In genomic region chr11:67606477-67607295, GRCh38 we compare ENCODE assay signal across 8 cellular contexts. TPM values are rescaled to one million over a fixed set of nuclear protein-coding genes. Genes with fewer than 3 reads are reported as not detected.
DNase-seq lines count a peak whose midpoint lies in the region; FAIRE-seq and TF ChIP-seq lines count a peak whose summit lies in the region.

NDUFV1 (plus strand) TSS chr11:67606936; CDS start chr11:67607005, 69 bp downstream.

- TF ChIP-seq EP300 in suprapubic skin (IDR thresholded peaks at IDR 0.05) = no peak

- H3K4me3 ChIP-seq in HEK293 (ENCODE audit: low read depth, low read length) = peak within 1 kb of the TSS; percentile 96
- peak within 1 kb of the TSS; percentile 77 for H3K4me3 ChIP-seq in suprapubic skin

- TF ChIP-seq CTCF in HEK293 (tag by site-specific recombination; IDR thresholded peaks at IDR 0.05) = peak; percentile 100
- peak; percentile 61 to 75 for TF ChIP-seq CTCF in suprapubic skin (IDR thresholded peaks at IDR 0.05)

- H3K27me3 Mint-ChIP-seq in activated naive CD4-positive, alpha-beta T cell treated with anti-CD3 and anti-CD28 coated beads for 36 hours (ENCODE audit: low read depth) = peaks cover 6% of the 10 kb centered on the region

- H3K27ac Mint-ChIP-seq in activated naive CD4-positive, alpha-beta T cell treated with anti-CD3 and anti-CD28 coated beads for 36 hours = peak within 1 kb of the TSS; percentile 85

- no peaks in the 10 kb centered on the region for H3K4me1 ChIP-seq in HEK293 (ENCODE audit: control insufficient read depth, insufficient read depth, low read length)
- H3K4me1 ChIP-seq in suprapubic skin = peaks cover 28% of the 10 kb centered on the region

- DNase-seq in GM04503 (ENCODE audit: low read depth) (peak; percentile 52), MV-4-11 (lab: John Stamatoyannopoulos, UW) (peak; percentile 90), SK-MEL-5 (ENCODE audit: low read depth, low spot score) (peak; percentile 91), frontal cortex (ENCODE audit: low spot score in 2 of 2) (peak; percentile 88 to 90), nucleus accumbens (lab: John Stamatoyannopoulos, UW) (peak; percentile 70 to 98 (median 92)), suprapubic skin (ENCODE audit: low spot score in 2 of 2) (peak; percentile 97)
- DNase-seq in activated naive CD4-positive, alpha-beta T cell treated with anti-CD3 and anti-CD28 coated beads for 36 hours = peak; percentile 97

- CTCF ChIA-PET in HEK293 (lab: Yijun Ruan, JAX) = no interaction called here
- CTCF ChIA-PET in activated naive CD4-positive, alpha-beta T cell treated with anti-CD3 and anti-CD28 coated beads for 36 hours (lab: Charles Lee) = no interaction called here

- H3K27ac ChIP-seq in HEK293 (ENCODE audit: extremely low read depth, low read depth, low read length) (peak within 1 kb of the TSS; percentile 63; the same call in 1 of the 2 replicates), suprapubic skin (peak within 1 kb of the TSS; percentile 71)

- H3K9me3 ChIP-seq in HEK293 (ENCODE audit: control insufficient read depth, insufficient read depth, low read depth, low read length) (no peaks in the 10 kb centered on the region), suprapubic skin (no peaks in the 10 kb centered on the region)

- H3K4me1 Mint-ChIP-seq in activated naive CD4-positive, alpha-beta T cell treated with anti-CD3 and anti-CD28 coated beads for 36 hours (ENCODE audit: low read depth) = peaks cover 17% of the 10 kb centered on the region

- in situ Hi-C loops in SK-MEL-5 (cut with HindIII; ENCODE audit: low pct_unique_long_range_greater_than_20kb, low sequenced_read_pairs) = no loop called here

- no peak for FAIRE-seq in frontal cortex (lab: Jason Lieb, UNC)

- no peaks in the 10 kb centered on the region for H3K9me3 Mint-ChIP-seq in activated naive CD4-positive, alpha-beta T cell treated with anti-CD3 and anti-CD28 coated beads for 36 hours

- no peaks in the 10 kb centered on the region for H3K27me3 ChIP-seq in suprapubic skin

- TF ChIP-seq POLR2A in suprapubic skin (IDR thresholded peaks at IDR 0.05) = peak in 1 of 2 donors; percentile 29

- H3K4me3 Mint-ChIP-seq in activated naive CD4-positive, alpha-beta T cell treated with anti-CD3 and anti-CD28 coated beads for 36 hours = peak within 1 kb of the TSS; percentile 90

- peaks cover 15% of the 10 kb centered on the region for H3K36me3 Mint-ChIP-seq in activated naive CD4-positive, alpha-beta T cell treated with anti-CD3 and anti-CD28 coated beads for 36 hours (ENCODE audit: low read depth)

- H3K36me3 ChIP-seq in HEK293 (ENCODE audit: control insufficient read depth in 2 of 2, insufficient read depth in 1 of 2, low read length in 2 of 2) = peaks cover 0 to 33% of the 10 kb centered on the region in 2 experiments; a peak in 1 of 3 replicates
- peaks cover 34% of the 10 kb centered on the region for H3K36me3 ChIP-seq in suprapubic skin

- intact Hi-C loops in activated naive CD4-positive, alpha-beta T cell treated with anti-CD3 and anti-CD28 coated beads for 36 hours (cut with micrococcal nuclease) = loop anchor here (1.0 to 5.0 kb wide), 5 partner anchors 8 to 204 kb away; partner anchors contain the start of genes CDK2AP2, GSTP1, NUDT8 and PPP1CA

- WGBS in suprapubic skin = under 1% methylated on average over 35 of the region's 70 CpGs

- POLR2A ChIA-PET in HEK293 (lab: Yijun Ruan, JAX) = no interaction called here

TF ChIP-seq in HEK293, 187 proteins besides CTCF, POLR2A, EP300 and RAD21 (continues in another document):
- TF ChIP-seq ZNF132 (tag by site-specific recombination; IDR thresholded peaks at IDR 0.05; ENCODE audit: borderline replicate concordance) (no peak), BCL6B (tag by site-specific recombination; IDR thresholded peaks at IDR 0.05) (no peak), ZNF571 (tag by site-specific recombination; IDR thresholded peaks at IDR 0.05) (no peak), ZNF521 (tag by site-specific recombination; IDR thresholded peaks at IDR 0.05) (no peak), GLIS2 (tag by site-specific recombination; IDR thresholded peaks at IDR 0.05) (0 out of 2 replicates have a peak, but pooled peaks have one; percentile 20), ZEB2 (tag by site-specific recombination; IDR thresholded peaks at IDR 0.05) (peak; percentile 76), PATZ1 (tag by site-specific recombination; IDR thresholded peaks at IDR 0.05) (peak; percentile 40; the same call in 1 of the 2 replicates), ZNF548 (tag by site-specific recombination; IDR thresholded peaks at IDR 0.05) (no peak), ZNF404 (tag by site-specific recombination; IDR thresholded peaks at IDR 0.05) (no peak), PBX3 (CRISPR knock-in tag; IDR thresholded peaks at IDR 0.05) (peak; percentile 79; the same call in 1 of the 2 replicates), ZNF366 (tag by site-specific recombination; conservative IDR thresholded peaks at IDR 0.05) (no peak), KLF16 (tag by site-specific recombination; IDR thresholded peaks at IDR 0.05) (peak; percentile 89), ZNF10 (tag by site-specific recombination; IDR thresholded peaks at IDR 0.05) (peak; percentile 71; the same call in 1 of the 2 replicates), ZNF266 (tag by site-specific recombination; IDR thresholded peaks at IDR 0.05; ENCODE audit: low read depth) (no peak)
- TF ChIP-seq, protein P1, sequence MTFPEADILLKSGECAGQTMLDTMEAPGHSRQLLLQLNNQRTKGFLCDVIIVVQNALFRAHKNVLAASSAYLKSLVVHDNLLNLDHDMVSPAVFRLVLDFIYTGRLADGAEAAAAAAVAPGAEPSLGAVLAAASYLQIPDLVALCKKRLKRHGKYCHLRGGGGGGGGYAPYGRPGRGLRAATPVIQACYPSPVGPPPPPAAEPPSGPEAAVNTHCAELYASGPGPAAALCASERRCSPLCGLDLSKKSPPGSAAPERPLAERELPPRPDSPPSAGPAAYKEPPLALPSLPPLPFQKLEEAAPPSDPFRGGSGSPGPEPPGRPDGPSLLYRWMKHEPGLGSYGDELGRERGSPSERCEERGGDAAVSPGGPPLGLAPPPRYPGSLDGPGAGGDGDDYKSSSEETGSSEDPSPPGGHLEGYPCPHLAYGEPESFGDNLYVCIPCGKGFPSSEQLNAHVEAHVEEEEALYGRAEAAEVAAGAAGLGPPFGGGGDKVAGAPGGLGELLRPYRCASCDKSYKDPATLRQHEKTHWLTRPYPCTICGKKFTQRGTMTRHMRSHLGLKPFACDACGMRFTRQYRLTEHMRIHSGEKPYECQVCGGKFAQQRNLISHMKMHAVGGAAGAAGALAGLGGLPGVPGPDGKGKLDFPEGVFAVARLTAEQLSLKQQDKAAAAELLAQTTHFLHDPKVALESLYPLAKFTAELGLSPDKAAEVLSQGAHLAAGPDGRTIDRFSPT (tag by site-specific recombination; IDR thresholded peaks at IDR 0.05) = no peak
- TF ChIP-seq, protein P2, sequence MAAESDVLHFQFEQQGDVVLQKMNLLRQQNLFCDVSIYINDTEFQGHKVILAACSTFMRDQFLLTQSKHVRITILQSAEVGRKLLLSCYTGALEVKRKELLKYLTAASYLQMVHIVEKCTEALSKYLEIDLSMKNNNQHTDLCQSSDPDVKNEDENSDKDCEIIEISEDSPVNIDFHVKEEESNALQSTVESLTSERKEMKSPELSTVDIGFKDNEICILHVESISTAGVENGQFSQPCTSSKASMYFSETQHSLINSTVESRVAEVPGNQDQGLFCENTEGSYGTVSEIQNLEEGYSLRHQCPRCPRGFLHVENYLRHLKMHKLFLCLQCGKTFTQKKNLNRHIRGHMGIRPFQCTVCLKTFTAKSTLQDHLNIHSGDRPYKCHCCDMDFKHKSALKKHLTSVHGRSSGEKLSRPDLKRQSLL (tag by site-specific recombination; IDR thresholded peaks at IDR 0.05) = peak; percentile 94

RNA-seq across cellular contexts. Expression of gene NDUFV1, which starts in this region (rescaled TPM):
- total RNA-seq in SK-MEL-5 (2014; rRNA removed; shearing (Covaris generic)) = 159 and 175 TPM in 2 replicates
- 160 and 167 TPM in 2 replicates for polyA plus RNA-seq in SK-MEL-5 (2015; cell fraction: cytosol; rRNA removed)
- 492 and 512 TPM in 2 replicates for polyA plus RNA-seq in SK-MEL-5 (2015; cell fraction: nucleus; rRNA removed)
- 100 to 1,000 TPM; 347 to 356 TPM for total RNA-seq in activated naive CD4-positive, alpha-beta T cell treated with anti-CD3 and anti-CD28 coated beads for 36 hours
- total RNA-seq in frontal cortex = 182 TPM
- 100 to 1,000 TPM; 200 to 361 (median 275) TPM for total RNA-seq in suprapubic skin

Comparison
In these comparisons a context has a peak if more than half of its experiments do, and no peak if none do; other contexts are left out.
1. Peak in every context shown above with its lines: DNase-seq, H3K4me3 ChIP-seq and H3K27ac ChIP-seq.